ENCODE assay signal across 1 cellular context in genomic region chr3:193701896-193702644, GRCh38.
TF ChIP-seq lines count a peak whose summit lies in the region.

No MANE protein-coding gene starts in this region.

TF ChIP-seq in GM12878, 131 proteins besides CTCF, POLR2A, EP300 and RAD21 (continued from another document):
- no peak for TF ChIP-seq ZBTB11 (CRISPR knock-in tag; IDR thresholded peaks at IDR 0.05)
- peak; percentile 48 for TF ChIP-seq MTA2 (IDR thresholded peaks at IDR 0.05; ENCODE audit: low read depth)
- peak; percentile 69 for TF ChIP-seq CBFB (IDR thresholded peaks at IDR 0.05; ENCODE audit: low read depth)
- TF ChIP-seq, protein P1, sequence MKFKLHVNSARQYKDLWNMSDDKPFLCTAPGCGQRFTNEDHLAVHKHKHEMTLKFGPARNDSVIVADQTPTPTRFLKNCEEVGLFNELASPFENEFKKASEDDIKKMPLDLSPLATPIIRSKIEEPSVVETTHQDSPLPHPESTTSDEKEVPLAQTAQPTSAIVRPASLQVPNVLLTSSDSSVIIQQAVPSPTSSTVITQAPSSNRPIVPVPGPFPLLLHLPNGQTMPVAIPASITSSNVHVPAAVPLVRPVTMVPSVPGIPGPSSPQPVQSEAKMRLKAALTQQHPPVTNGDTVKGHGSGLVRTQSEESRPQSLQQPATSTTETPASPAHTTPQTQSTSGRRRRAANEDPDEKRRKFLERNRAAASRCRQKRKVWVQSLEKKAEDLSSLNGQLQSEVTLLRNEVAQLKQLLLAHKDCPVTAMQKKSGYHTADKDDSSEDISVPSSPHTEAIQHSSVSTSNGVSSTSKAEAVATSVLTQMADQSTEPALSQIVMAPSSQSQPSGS (IDR thresholded peaks at IDR 0.05; ENCODE audit: low read length): peak; percentile 28; the same call in 1 of the 2 replicates
- TF ChIP-seq IKZF1 (conservative IDR thresholded peaks at IDR 0.05): peak; percentile 69
- peak; percentile 90 for TF ChIP-seq RUNX3 (IDR thresholded peaks at IDR 0.05; ENCODE audit: low read length)
- TF ChIP-seq NFIC (IDR thresholded peaks at IDR 0.05; ENCODE audit: low read depth, low read length): peak; percentile 41; the same call in 1 of the 2 replicates
TF ChIP-seq in GM12878: peak in this region for 16.
